In the genomic region with DNA sequence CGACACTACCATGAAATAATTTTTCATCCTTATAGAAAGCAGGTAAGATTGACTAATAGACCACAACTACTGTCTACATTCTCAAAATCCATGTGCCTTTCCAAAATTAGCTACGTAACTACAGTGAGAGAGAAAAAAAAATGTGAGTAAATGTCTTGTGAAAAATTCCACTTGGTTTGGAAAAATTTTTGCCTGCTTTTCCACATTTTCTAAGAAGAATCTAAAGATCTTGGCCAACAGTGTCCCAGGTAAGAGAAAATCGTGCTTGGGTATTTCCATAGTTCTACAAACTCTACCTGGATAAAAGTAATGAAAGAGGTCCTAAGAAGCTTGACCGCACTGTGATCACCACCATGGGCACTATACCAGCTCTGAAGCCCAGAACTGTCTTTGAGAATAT, we compare ENCODE assay signal across 8 cellular contexts. TPM values are rescaled to one million over a fixed set of nuclear protein-coding genes. Genes with fewer than 3 reads are reported as not detected.
DNase-seq lines count a peak whose midpoint lies in the region; ATAC-seq and TF ChIP-seq lines count a peak whose summit lies in the region.

No MANE protein-coding gene starts in this region.

- intact Hi-C loops in PC-3 (cut with micrococcal nuclease) = no loop called here

- H3K9ac ChIP-seq in PC-3 (ENCODE audit: low read length) = peak overlapping the region; percentile 92; the same call in 1 of the 2 replicates

- H3K27me3 Mint-ChIP-seq in progenitor cell of endocrine pancreas = no peaks in the 10 kb centered on the region

- no peaks in the 10 kb centered on the region for H3F3A ChIP-seq in PC-3 (ENCODE audit: low read length, unreplicated experiment)

- H3K36me3 ChIP-seq in GM06990 (ENCODE audit: control insufficient read depth, insufficient read depth, low read length) (no peaks in the 10 kb centered on the region), PC-3 (ENCODE audit: low read depth, low read length) (no peaks in the 10 kb centered on the region)

- peaks cover 19% of the 10 kb centered on the region for H3K4me1 ChIP-seq in PC-3 (ENCODE audit: insufficient read depth, low read length)

- POLR2A ChIA-PET in PC-3 (lab: Charles Lee; ENCODE audit: unreplicated experiment) = no interaction called here

- ATAC-seq in PC-3 (no peak), esophagus mucosa (no peak), GM19035 (IDR thresholded peaks at IDR 0.05; ENCODE audit: unreplicated experiment) (no peak)

- H3K27ac Mint-ChIP-seq in progenitor cell of endocrine pancreas = peak overlapping the region; percentile 34

- no peak overlapping the region for H3K27ac ChIP-seq in PC-3 (ENCODE audit: low read length)

- H3K79me2 ChIP-seq in PC-3 (ENCODE audit: low read length) = peaks cover 36% of the 10 kb centered on the region

- H3K4me1 Mint-ChIP-seq in progenitor cell of endocrine pancreas (ENCODE audit: low read depth) = peaks cover 20% of the 10 kb centered on the region

- H4K20me1 ChIP-seq in PC-3 (ENCODE audit: low read length) = no peaks in the 10 kb centered on the region

- TF ChIP-seq CTCF in GM06990 (IDR thresholded peaks at IDR 0.05; ENCODE audit: insufficient read depth, low read length, poor library complexity, severe bottlenecking) (no peak), PC-3 (conservative IDR thresholded peaks at IDR 0.05; ENCODE audit: low read depth, low read length) (no peak), epithelial cell of esophagus (IDR thresholded peaks at IDR 0.05; ENCODE audit: insufficient read depth, low read depth, low read length, missing control alignments) (no peak), progenitor cell of endocrine pancreas (IDR thresholded peaks at IDR 0.05; ENCODE audit: unreplicated experiment) (no peak)

- H3K4me3 Mint-ChIP-seq in progenitor cell of endocrine pancreas (ENCODE audit: low read depth) = peak overlapping the region; percentile 91

- H2AFZ ChIP-seq in PC-3 (ENCODE audit: low read length) = 0 out of 2 replicates have a peak overlapping the region, but pooled peaks have one; percentile 60

- H3K27me3 ChIP-seq in GM06990 (replicated peaks; ENCODE audit: control insufficient read depth, insufficient read depth, low read length) = no peaks in the 10 kb centered on the region
- no peaks in the 10 kb centered on the region for H3K27me3 ChIP-seq in PC-3 (ENCODE audit: low read length)

- BruUV-seq in PC-3 (replicated peaks; lab: Mats Ljungman, UMichigan) = no TSS peak

- H3K9me3 ChIP-seq in PC-3 (ENCODE audit: low read length) = no peaks in the 10 kb centered on the region

- DNase-seq in GM06990 (ENCODE audit: extremely low read depth, insufficient read length) (no peak), PC-3 (no peak), epithelial cell of esophagus (ENCODE audit: low read depth) (no peak), progenitor cell of endocrine pancreas (ENCODE audit: low spot score, unreplicated experiment) (no peak), DMS 273 (lab: John Stamatoyannopoulos, UW; ENCODE audit: unreplicated experiment) (no peak)
- DNase-seq in effector CD4-positive, alpha-beta T cell = no peak

- H3K4me2 ChIP-seq in PC-3 (ENCODE audit: low read length) = peak overlapping the region; percentile 89

- H3K4me3 ChIP-seq in GM06990 (replicated peaks; ENCODE audit: low read depth, low read length) = peak overlapping the region; percentile 71
- peak overlapping the region; percentile 92; the same call in 1 of the 2 replicates for H3K4me3 ChIP-seq in PC-3 (ENCODE audit: low read length)
- H3K4me3 ChIP-seq in epithelial cell of esophagus (ENCODE audit: low read length) = peak overlapping the region; percentile 86

- H3K9me2 ChIP-seq in PC-3 (replicated peaks; ENCODE audit: low read length) = no peaks in the 10 kb centered on the region

- H3K36me3 Mint-ChIP-seq in progenitor cell of endocrine pancreas (ENCODE audit: insufficient read depth) = no peaks in the 10 kb centered on the region

- H3K9me3 Mint-ChIP-seq in progenitor cell of endocrine pancreas (ENCODE audit: low read depth) = no peaks in the 10 kb centered on the region

- CTCF ChIA-PET in PC-3 (lab: Charles Lee) = interaction anchor here (1.0 kb wide), 1 partner anchor 41 kb away, joined by 3 read pairs; no protein-coding TSS in a partner anchor

RNA-seq across cellular contexts. Expression of a gene that starts 1.4 kb away (rescaled TPM):
- 13.2 and 16.9 TPM in 2 replicates for total RNA-seq in PC-3 (2014; rRNA removed)
- 106 and 117 TPM in 2 replicates for total RNA-seq in progenitor cell of endocrine pancreas
- total RNA-seq in esophagus mucosa = 50.4 TPM

RNA-seq across cellular contexts. Expression of a gene that starts 6.6 kb away (rescaled TPM):
- total RNA-seq in PC-3 (2014; rRNA removed) (3.6 and 4.3 TPM in 2 replicates), progenitor cell of endocrine pancreas (14.1 and 15.0 TPM in 2 replicates), esophagus mucosa (6.9 TPM)
